ENCODE assay signal across 23 cellular contexts in genomic region chr2:187230088-187230487, GRCh38.
A peak's percentile ranks its signal among the peaks of the same experiment; 100 is the strongest.
DNase-seq lines count a peak whose midpoint lies in the region; ATAC-seq and TF ChIP-seq lines count a peak whose summit lies in the region.
"Had no signal": no experiment of that assay in that cellular context is flagged by ENCODE, and none has a peak within 500 bp of the region (broad histone marks: within the 10 kb centered on the region; RNA-seq: fewer than 3 reads in every experiment).

No MANE protein-coding gene starts in this region.

- peaks cover 21% of the 10 kb centered on the region for H3K4me1 ChIP-seq in GM23338 (ENCODE audit: insufficient read depth)
- H3K4me1 ChIP-seq: A549 had no signal

- H3K27me3 Mint-ChIP-seq in GM23338 (ENCODE audit: insufficient read depth, low read depth, poor library complexity) (peaks cover 5% of the 10 kb centered on the region), endothelial cell (ENCODE audit: unreplicated experiment) (no peaks in the 10 kb centered on the region)
- H3K27me3 Mint-ChIP-seq: B cell; CD4-positive, alpha-beta memory T cell; CD4-positive, CD25-positive, alpha-beta regulatory T cell; CD8-positive, alpha-beta memory T cell had no signal

- H3K27ac Mint-ChIP-seq in GM23338 (no peak overlapping the region), endothelial cell (ENCODE audit: unreplicated experiment) (peak overlapping the region; percentile 65)
- H3K27ac Mint-ChIP-seq: B cell; CD4-positive, alpha-beta memory T cell; CD4-positive, CD25-positive, alpha-beta regulatory T cell; CD8-positive, alpha-beta memory T cell had no signal

- DNase-seq in GM23338 (ENCODE audit: low spot score) = no peak
- DNase-seq in endothelial cell (ENCODE audit: low spot score) = no peak
- DNase-seq: AML-193; CD4-positive, alpha-beta memory T cell; CD4-positive, CD25-positive, alpha-beta regulatory T cell; CD8-positive, alpha-beta memory T cell; COR-L47; DMS 273 treated with DMSO at 0.1 percent for 48 hours; DMS153; DMS53; DMS79; DND-41; EL; GDM1 had no signal

- no peaks in the 10 kb centered on the region for H4K20me1 ChIP-seq in GM23338 (replicated peaks; ENCODE audit: insufficient read depth)
- H4K20me1 ChIP-seq: BLaER1 treated with 17β-estradiol and CSF1 and Interleukin-3, amounts not matched to agents 10 nM and 100 nM had no signal

- 0 out of 2 replicates have a peak, but pooled peaks cover 4% of the 10 kb centered on the region for H3F3A ChIP-seq in GM23338 (replicated peaks; ENCODE audit: low read depth)

- no peak overlapping the region for H3K27ac ChIP-seq in GM23338 (ENCODE audit: low read depth)
- H3K27ac ChIP-seq: 22Rv1; A549; BLaER1 treated with 17β-estradiol and CSF1 and Interleukin-3, amounts not matched to agents 10 nM and 100 nM; C4-2B had no signal

- H3K27me3 ChIP-seq in GM23338 (ENCODE audit: insufficient read depth) = no peaks in the 10 kb centered on the region
- H3K27me3 ChIP-seq: BLaER1 treated with 17β-estradiol and CSF1 and Interleukin-3, amounts not matched to agents 10 nM and 100 nM had no signal

- H3K9me2 ChIP-seq in GM23338 (ENCODE audit: insufficient read depth) = peaks cover 7% of the 10 kb centered on the region

- H3K36me3 ChIP-seq in GM23338 (ENCODE audit: insufficient read depth) = no peaks in the 10 kb centered on the region
- H3K36me3 ChIP-seq: BLaER1 treated with 17β-estradiol and CSF1 and Interleukin-3, amounts not matched to agents 10 nM and 100 nM had no signal

- H3K4me3 Mint-ChIP-seq in GM23338 (no peak overlapping the region), endothelial cell (ENCODE audit: unreplicated experiment) (no peak overlapping the region)
- H3K4me3 Mint-ChIP-seq: B cell; CD4-positive, alpha-beta memory T cell; CD4-positive, CD25-positive, alpha-beta regulatory T cell; CD8-positive, alpha-beta memory T cell had no signal

- no peaks in the 10 kb centered on the region for H3K79me2 ChIP-seq in GM23338 (replicated peaks; ENCODE audit: insufficient read depth)

- H3K4me1 Mint-ChIP-seq in GM23338 (peaks cover 19% of the 10 kb centered on the region; the same call in 2 of the 3 replicates), endothelial cell (ENCODE audit: unreplicated experiment) (peaks cover 15% of the 10 kb centered on the region)
- H3K4me1 Mint-ChIP-seq: B cell; CD4-positive, alpha-beta memory T cell; CD4-positive, CD25-positive, alpha-beta regulatory T cell; CD8-positive, alpha-beta memory T cell had no signal

- no peak overlapping the region for H3K4me3 ChIP-seq in GM23338
- H3K4me3 ChIP-seq: A549; BLaER1 treated with 17β-estradiol and CSF1 and Interleukin-3, amounts not matched to agents 10 nM and 100 nM; GM12878 had no signal

- ATAC-seq in GM23338 = no peak
- no peak for ATAC-seq in SK-N-SH treated with all-trans-retinoic acid at 6 μM for 48 hours
- no peak for ATAC-seq in GM21526 (IDR thresholded peaks at IDR 0.05; ENCODE audit: low FRiP score, unreplicated experiment)
- ATAC-seq in HG03095 (IDR thresholded peaks at IDR 0.05; ENCODE audit: unreplicated experiment) = no peak
- ATAC-seq: A549, GM12878 had no signal

- TF ChIP-seq CTCF in GM23338 (conservative IDR thresholded peaks at IDR 0.05; ENCODE audit: low read depth in 2 of 2) = no peak
- TF ChIP-seq CTCF in endothelial cell (IDR thresholded peaks at IDR 0.05; ENCODE audit: unreplicated experiment) = no peak

- H3K4me2 ChIP-seq in GM23338 = no peak overlapping the region
- H3K4me2 ChIP-seq: A549; BLaER1 treated with 17β-estradiol and CSF1 and Interleukin-3, amounts not matched to agents 10 nM and 100 nM had no signal

- H2AFZ ChIP-seq in GM23338 = peak overlapping the region; percentile 72; the same call in 1 of the 2 replicates

- peaks cover 21% of the 10 kb centered on the region for H3K9me3 Mint-ChIP-seq in GM23338
- no peaks in the 10 kb centered on the region for H3K9me3 Mint-ChIP-seq in endothelial cell (ENCODE audit: unreplicated experiment)

- H3K36me3 Mint-ChIP-seq in GM23338 (ENCODE audit: low read depth) (peaks cover 25% of the 10 kb centered on the region), endothelial cell (ENCODE audit: low read depth, unreplicated experiment) (no peaks in the 10 kb centered on the region)
- H3K36me3 Mint-ChIP-seq: CD4-positive, alpha-beta memory T cell; CD4-positive, CD25-positive, alpha-beta regulatory T cell; CD8-positive, alpha-beta memory T cell had no signal

TF ChIP-seq in GM23338, 12 proteins besides CTCF, POLR2A, EP300 and RAD21 (continues in another document):
- TF ChIP-seq NANOG (IDR thresholded peaks at IDR 0.05; ENCODE audit: borderline replicate concordance) = no peak
- no peak for TF ChIP-seq REST (IDR thresholded peaks at IDR 0.05; ENCODE audit: unreplicated experiment)
- no peak for TF ChIP-seq CREB1 (CRISPR knock-in tag; IDR thresholded peaks at IDR 0.05; ENCODE audit: low read depth)
- no peak for TF ChIP-seq ZNF114 (CRISPR knock-in tag; IDR thresholded peaks at IDR 0.05)
- no peak for TF ChIP-seq POLR2AphosphoS5 (IDR thresholded peaks at IDR 0.05; ENCODE audit: low read depth)
- TF ChIP-seq JUNB (IDR thresholded peaks at IDR 0.05; ENCODE audit: unreplicated experiment) = no peak
- no peak for TF ChIP-seq EZH2 (IDR thresholded peaks at IDR 0.05; ENCODE audit: low read depth, unreplicated experiment)

TF ChIP-seq in SK-N-SH treated with all-trans-retinoic acid at 6 μM for 48 hours, 23 proteins besides CTCF, POLR2A, EP300 and RAD21 (continues in another document):
- TF ChIP-seq GLIS3 (CRISPR knock-in tag; IDR thresholded peaks at IDR 0.05) = no peak
- no peak for TF ChIP-seq ESRRG (CRISPR knock-in tag; IDR thresholded peaks at IDR 0.05)
- no peak for TF ChIP-seq TOX (CRISPR knock-in tag; IDR thresholded peaks at IDR 0.05; ENCODE audit: borderline replicate concordance)
- TF ChIP-seq SNAI2 (CRISPR knock-in tag; IDR thresholded peaks at IDR 0.05) = no peak
- TF ChIP-seq ZFP30 (CRISPR knock-in tag; IDR thresholded peaks at IDR 0.05) = no peak
- TF ChIP-seq TSHZ2 (CRISPR knock-in tag; IDR thresholded peaks at IDR 0.05) = peak; percentile 67; the same call in 1 of the 2 replicates
- no peak for TF ChIP-seq POU6F1 (CRISPR knock-in tag; IDR thresholded peaks at IDR 0.05; ENCODE audit: borderline replicate concordance, low read depth)
- TF ChIP-seq ZNF8 (CRISPR knock-in tag; IDR thresholded peaks at IDR 0.05) = no peak
- TF ChIP-seq TCF4 (CRISPR knock-in tag; IDR thresholded peaks at IDR 0.05; ENCODE audit: borderline replicate concordance) = peak; percentile 63; the same call in 1 of the 2 replicates
- no peak for TF ChIP-seq ARNTL (CRISPR knock-in tag; IDR thresholded peaks at IDR 0.05; ENCODE audit: borderline replicate concordance, low read depth)
- peak; percentile 56; the same call in 1 of the 2 replicates for TF ChIP-seq ISL1 (CRISPR knock-in tag; IDR thresholded peaks at IDR 0.05)
- TF ChIP-seq ZFP3 (CRISPR knock-in tag; IDR thresholded peaks at IDR 0.05) = no peak
- TF ChIP-seq OSR1 (CRISPR knock-in tag; IDR thresholded peaks at IDR 0.05) = no peak
- TF ChIP-seq PATZ1 (CRISPR knock-in tag; IDR thresholded peaks at IDR 0.05; ENCODE audit: borderline replicate concordance) = no peak
